Comparison of ENCODE assay signal across 16 cellular contexts in genomic region chr10:51405580-51406367, GRCh38.
DNase-seq lines count a peak whose midpoint lies in the region; ATAC-seq and TF ChIP-seq lines count a peak whose summit lies in the region.
"Had no signal": no experiment of that assay in that cellular context is flagged by ENCODE, and none has a peak within 500 bp of the region (broad histone marks: within the 10 kb centered on the region; RNA-seq: fewer than 3 reads in every experiment).

No MANE protein-coding gene starts in this region.

- H3K4me1 ChIP-seq in H9 (ENCODE audit: insufficient read depth, low read length) (no peaks in the 10 kb centered on the region; the same call in 1 of the 2 replicates), heart right ventricle (peaks cover 0 to 42% (median 22%) of the 10 kb centered on the region in 9 donors), rectal smooth muscle tissue (ENCODE audit: control insufficient read depth, insufficient read depth, low read length) (peaks cover 8% of the 10 kb centered on the region)
- H3K4me1 ChIP-seq: parathyroid adenoma had no signal

- H3K9me3 Mint-ChIP-seq in H9: no peaks in the 10 kb centered on the region
- no peaks in the 10 kb centered on the region for H3K9me3 Mint-ChIP-seq in activated naive CD4-positive, alpha-beta T cell treated with anti-CD3 and anti-CD28 coated beads, Interleukin-2, amount 50 U/mL, for 72 hours
- H3K9me3 Mint-ChIP-seq: activated naive CD4-positive, alpha-beta T cell treated with anti-CD3 and anti-CD28 coated beads, Interleukin-2, amount 50 U/mL, for 24 hours had no signal

- ATAC-seq in heart right ventricle (peak; percentile 51 to 90 (median 75)), HG02981 (IDR thresholded peaks at IDR 0.05; ENCODE audit: unreplicated experiment) (no peak), GM21360 (IDR thresholded peaks at IDR 0.05; ENCODE audit: unreplicated experiment) (no peak)
- no peak for ATAC-seq in activated naive CD4-positive, alpha-beta T cell treated with anti-CD3 and anti-CD28 coated beads, Interleukin-2, amount 50 U/mL, for 72 hours

- intact Hi-C loops in heart right ventricle (cut with DNase I): no loop called here

- H2AK5ac ChIP-seq in H9 (ENCODE audit: insufficient read length, low read length): no peak overlapping the region

- H3K79me1 ChIP-seq in H9 (ENCODE audit: insufficient read depth, low read depth, low read length, poor library complexity, severe bottlenecking): no peaks in the 10 kb centered on the region

- H2AFZ ChIP-seq in H9 (ENCODE audit: low read length): no peak overlapping the region
- H2AFZ ChIP-seq: parathyroid adenoma had no signal

- no peak overlapping the region for H4K91ac ChIP-seq in H9 (ENCODE audit: insufficient read length, low read depth, low read length)

- H3K27ac Mint-ChIP-seq in H9: no peak overlapping the region; a peak in 1 of 7 replicates
- no peak overlapping the region for H3K27ac Mint-ChIP-seq in activated naive CD4-positive, alpha-beta T cell treated with anti-CD3 and anti-CD28 coated beads, Interleukin-2, amount 50 U/mL, for 72 hours
- H3K27ac Mint-ChIP-seq: activated naive CD4-positive, alpha-beta T cell treated with anti-CD3 and anti-CD28 coated beads, Interleukin-2, amount 50 U/mL, for 24 hours; B cell had no signal

- no peak overlapping the region for H3T11ph ChIP-seq in H9 (ENCODE audit: low read length)

- H3K27ac ChIP-seq in H9 (ENCODE audit: insufficient read length, low read depth, low read length) (no peak overlapping the region), heart right ventricle (peak overlapping the region in 7 of 10 donors; percentile 3 to 54 (median 30)), rectal smooth muscle tissue (ENCODE audit: low read depth, low read length) (peak overlapping the region; percentile 19)
- H3K27ac ChIP-seq: dorsolateral prefrontal cortex, parathyroid adenoma had no signal

- TF ChIP-seq CTCF in H9 (conservative IDR thresholded peaks at IDR 0.05) (no peak), heart right ventricle (IDR thresholded peaks at IDR 0.05) (no peak)

- H3K9me3 ChIP-seq in H9 (ENCODE audit: control insufficient read depth, low read depth, low read length) (no peaks in the 10 kb centered on the region), heart right ventricle (no peaks in the 10 kb centered on the region)

- H4K5ac ChIP-seq in H9 (ENCODE audit: insufficient read length, low read depth, low read length): no peak overlapping the region

- H3K27me3 ChIP-seq in H9 (ENCODE audit: insufficient read depth, low read length): no peaks in the 10 kb centered on the region
- no peaks in the 10 kb centered on the region for H3K27me3 ChIP-seq in heart right ventricle
- H3K27me3 ChIP-seq in rectal smooth muscle tissue (ENCODE audit: control insufficient read depth, insufficient read depth, low read length): no peaks in the 10 kb centered on the region
- H3K27me3 ChIP-seq: dorsolateral prefrontal cortex had no signal

- H3K56ac ChIP-seq in H9 (ENCODE audit: insufficient read length, low read depth, low read length): no peak overlapping the region

- no peaks in the 10 kb centered on the region for H3K36me3 ChIP-seq in heart right ventricle
- H3K36me3 ChIP-seq in rectal smooth muscle tissue (ENCODE audit: control insufficient read depth, insufficient read depth, low read length): no peaks in the 10 kb centered on the region

- no peaks in the 10 kb centered on the region for H3K23me2 ChIP-seq in H9 (ENCODE audit: insufficient read length, low read depth, low read length, poor library complexity, severe bottlenecking)

- no peaks in the 10 kb centered on the region for H3K36me3 Mint-ChIP-seq in H9 (ENCODE audit: insufficient read depth in 1 of 3, low read depth in 3 of 3)
- H3K36me3 Mint-ChIP-seq in activated naive CD4-positive, alpha-beta T cell treated with anti-CD3 and anti-CD28 coated beads, Interleukin-2, amount 50 U/mL, for 72 hours: no peaks in the 10 kb centered on the region
- H3K36me3 Mint-ChIP-seq: activated naive CD4-positive, alpha-beta T cell treated with anti-CD3 and anti-CD28 coated beads, Interleukin-2, amount 50 U/mL, for 24 hours had no signal

- H2BK120ac ChIP-seq in H9 (ENCODE audit: low read depth, low read length, poor library complexity, severe bottlenecking): no peak overlapping the region

- no peak overlapping the region for H3K14ac ChIP-seq in H9 (ENCODE audit: insufficient read depth, low read length)

- in situ Hi-C loops in T47D (cut with HindIII; ENCODE audit: low pct_unique_long_range_greater_than_20kb, low sequenced_read_pairs): no loop called here

- H4K20me1 ChIP-seq in H9 (ENCODE audit: control insufficient read depth, insufficient read depth, insufficient read length): no peaks in the 10 kb centered on the region

- no peak overlapping the region for H2BK20ac ChIP-seq in H9 (ENCODE audit: low read depth, low read length, poor library complexity, severe bottlenecking)

- H4K8ac ChIP-seq in H9 (replicated peaks; ENCODE audit: insufficient read length, low read depth, low read length): no peak overlapping the region

- H3K4me2 ChIP-seq in H9 (ENCODE audit: insufficient read depth, insufficient read length, low read length): no peak overlapping the region

- no peak overlapping the region for H3K23ac ChIP-seq in H9 (ENCODE audit: insufficient read length, low read depth, low read length)

- no peak overlapping the region for H3K4me3 ChIP-seq in heart right ventricle
- H3K4me3 ChIP-seq in rectal smooth muscle tissue (ENCODE audit: low read length): no peak overlapping the region
- H3K4me3 ChIP-seq: dorsolateral prefrontal cortex had no signal

- peak; percentile 38 for DNase-seq in H9
- peak; percentile 19 to 83 for DNase-seq in T47D (ENCODE audit: low read depth in 1 of 2, low spot score in 1 of 2)
- no peak for DNase-seq in heart right ventricle
- no peak for DNase-seq in stimulated activated CD4-positive, alpha-beta T cell treated with anti-CD3 and anti-CD28 coated beads, Interleukin-4, amount 100 ng/mL, for 1 hour
- DNase-seq in activated naive CD4-positive, alpha-beta T cell treated with anti-CD3 and anti-CD28 coated beads, Interleukin-2, amount 50 U/mL, for 72 hours (ENCODE audit: low spot score in 2 of 2): no peak
- DNase-seq: DMS79 treated with DMSO at 0.1 percent for 48 hours; dorsolateral prefrontal cortex; GOT3; head of caudate nucleus; stimulated activated CD4-positive, alpha-beta T cell treated with anti-CD3 and anti-CD28 coated beads, Interleukin-1b, Interleukin-23, amount 100 ng/mL, for 48 hours had no signal

- H3K4ac ChIP-seq in H9 (ENCODE audit: low read depth, low read length): no peak overlapping the region

- no peak overlapping the region for H3K18ac ChIP-seq in H9 (ENCODE audit: insufficient read length, low read depth, low read length)

- H3K9ac ChIP-seq in H9 (ENCODE audit: extremely low read depth, insufficient read length, low read length): no peak overlapping the region
- no peak overlapping the region for H3K9ac ChIP-seq in rectal smooth muscle tissue (ENCODE audit: low read length)
- H3K9ac ChIP-seq: parathyroid adenoma had no signal

- H2BK5ac ChIP-seq in H9 (ENCODE audit: insufficient read length, low read length): no peak overlapping the region

- H2BK15ac ChIP-seq in H9 (ENCODE audit: low read depth, low read length): no peak overlapping the region

- H2BK12ac ChIP-seq in H9 (ENCODE audit: insufficient read length, low read depth, low read length): no peak overlapping the region

- H3K4me3 Mint-ChIP-seq in H9: no peak overlapping the region
- H3K4me3 Mint-ChIP-seq: activated naive CD4-positive, alpha-beta T cell treated with anti-CD3 and anti-CD28 coated beads, Interleukin-2, amount 50 U/mL, for 24 hours; B cell had no signal

- no peaks in the 10 kb centered on the region for H3K79me2 ChIP-seq in H9 (ENCODE audit: insufficient read depth, low read length)
- H3K79me2 ChIP-seq: parathyroid adenoma had no signal

- no CpG with 5 or more reads among the region's 11 CpGs for WGBS in H9 (ENCODE audit: extremely low coverage, insufficient read length, low lambda C conversion rate)
- 50 to 67% methylated on average over 11 of the region's 11 CpGs for WGBS in heart right ventricle, 2 donors

- no peaks in the 10 kb centered on the region for H3K27me3 Mint-ChIP-seq in H9 (ENCODE audit: low read depth)
- H3K27me3 Mint-ChIP-seq: activated naive CD4-positive, alpha-beta T cell treated with anti-CD3 and anti-CD28 coated beads, Interleukin-2, amount 50 U/mL, for 24 hours; B cell had no signal

- H3K4me1 Mint-ChIP-seq in H9: peaks cover 11 to 15% of the 10 kb centered on the region in 2 experiments
- H3K4me1 Mint-ChIP-seq: activated naive CD4-positive, alpha-beta T cell treated with anti-CD3 and anti-CD28 coated beads, Interleukin-2, amount 50 U/mL, for 24 hours; B cell had no signal

Comparison
In these comparisons a context has a peak if more than half of its experiments do, and no peak if none do; other contexts are left out.
1. DNase-seq: peak in H9 (single experiment) and T47D (2 of 2); none in heart right ventricle (0 of 2), stimulated activated CD4-positive, alpha-beta T cell treated with anti-CD3 and anti-CD28 coated beads, Interleukin-4, amount 100 ng/mL, for 1 hour (single experiment) and activated naive CD4-positive, alpha-beta T cell treated with anti-CD3 and anti-CD28 coated beads, Interleukin-2, amount 50 U/mL, for 72 hours (0 of 2).
2. ATAC-seq: peak in heart right ventricle (8 of 8); none in HG02981 (single experiment), GM21360 (single experiment) and activated naive CD4-positive, alpha-beta T cell treated with anti-CD3 and anti-CD28 coated beads, Interleukin-2, amount 50 U/mL, for 72 hours (0 of 2).